In the genomic region with DNA sequence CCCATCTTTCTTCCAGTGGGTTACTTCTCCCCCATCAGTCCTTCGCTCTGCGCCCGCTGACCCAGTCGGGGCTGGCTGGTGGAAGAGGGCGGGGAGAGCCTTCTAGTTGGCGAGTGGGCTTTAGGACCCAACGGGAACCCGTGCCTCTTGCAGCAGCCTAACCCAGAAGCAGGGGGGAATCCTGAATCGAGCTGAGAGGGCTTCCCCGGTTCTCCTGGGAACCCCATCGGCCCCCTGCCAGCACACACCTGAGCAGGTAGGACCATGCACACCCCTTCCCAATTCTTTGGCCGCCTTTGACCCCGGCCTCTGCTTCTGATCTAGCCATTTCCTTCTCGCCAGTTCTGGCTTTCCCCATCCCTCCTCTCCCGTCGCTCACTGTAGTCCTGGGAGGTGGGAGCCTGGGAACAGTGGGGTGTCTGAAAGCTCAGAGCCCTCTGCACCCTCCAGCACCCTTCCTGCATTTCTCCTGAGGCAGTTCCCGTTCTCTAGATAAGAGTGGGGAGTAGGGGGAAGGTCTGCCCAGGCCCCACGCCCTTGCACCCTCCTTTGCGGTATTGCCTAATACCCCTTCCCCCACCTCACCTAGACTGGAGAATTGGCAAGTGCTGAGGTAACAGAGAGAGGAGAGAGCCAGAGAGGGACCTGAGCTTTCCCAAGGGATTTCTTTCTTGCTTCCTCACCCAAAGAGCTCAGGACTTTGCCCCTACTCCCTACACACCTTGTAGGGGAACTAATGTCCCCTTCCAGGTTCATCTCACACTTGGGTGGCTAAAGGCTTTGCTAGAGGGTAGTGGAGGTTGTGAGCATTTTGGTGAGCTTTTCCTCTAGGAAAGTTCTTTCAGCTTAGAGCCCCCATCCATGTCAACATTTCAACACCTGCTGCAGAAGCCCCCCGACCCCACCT, we compare ENCODE assay signal across 8 cellular contexts. TPM values are rescaled to one million over a fixed set of nuclear protein-coding genes. Genes with fewer than 3 reads are reported as not detected.
DNase-seq lines count a peak whose midpoint lies in the region; ATAC-seq, FAIRE-seq and TF ChIP-seq lines count a peak whose summit lies in the region.

RARA (plus strand) TSS at position 150 of the 907 bp plus-strand sequence. CDS start 22,039 bp downstream, outside the sequence.

- H4K20me1 ChIP-seq in HepG2 (ENCODE audit: insufficient read depth, low read length), result no peaks in the 10 kb centered on the region

- TF ChIP-seq EP300 in HepG2 (IDR thresholded peaks at IDR 0.05; ENCODE audit: low read depth in 2 of 2, low read length in 2 of 2) (no peak), HepG2 (CRISPR knock-in tag; IDR thresholded peaks at IDR 0.05; ENCODE audit: borderline replicate concordance) (no peak), stomach (IDR thresholded peaks at IDR 0.05) (no peak)

- CTCF ChIA-PET in HepG2 (lab: Yijun Ruan, JAX; ENCODE audit: low intra/inter-chr PET ratio, low total read pairs), result interaction anchor here (0.6 kb wide), 1 partner anchor 44 kb away, joined by 3 read pairs; no protein-coding TSS in a partner anchor

- H3K4me2 ChIP-seq in HepG2 (ENCODE audit: low read depth, low read length), result peak within 1 kb of the TSS; percentile 93

- FAIRE-seq in HepG2 (lab: Jason Lieb, UNC), result no peak

- peak within 1 kb of the TSS; percentile 61 for H3K9ac ChIP-seq in HepG2 (ENCODE audit: insufficient read depth, low read depth, low read length)

- H3K4me3 ChIP-seq in HepG2 (replicated peaks in 1 of 3; ENCODE audit: insufficient read depth in 1 of 3, low read depth in 2 of 3, low read length in 3 of 3) (peak within 1 kb of the TSS; percentile 78 to 89 (median 88)), stomach (peak within 1 kb of the TSS; percentile 42 to 49 (median 46))

- H3K9me3 ChIP-seq in HepG2 (ENCODE audit: low read length) (no peaks in the 10 kb centered on the region), stomach (no peaks in the 10 kb centered on the region)

- no peak for TF ChIP-seq POLR2A in HepG2 (IDR thresholded peaks at IDR 0.05; ENCODE audit: insufficient read depth in 1 of 2, low read depth in 2 of 2, low read length in 2 of 2)
- no peak for TF ChIP-seq POLR2A in stomach (IDR thresholded peaks at IDR 0.05)

- no peaks in the 10 kb centered on the region; a peak in 1 of 5 replicates for H3K36me3 ChIP-seq in HepG2 (replicated peaks in 1 of 2; ENCODE audit: control insufficient read depth in 1 of 2, insufficient read depth in 2 of 2, low read length in 2 of 2)
- no peaks in the 10 kb centered on the region for H3K36me3 ChIP-seq in stomach

- no peaks in the 10 kb centered on the region for H3K79me2 ChIP-seq in HepG2 (ENCODE audit: insufficient read depth, low read length)

- POLR2A ChIA-PET in HepG2 (lab: Yijun Ruan, JAX), result interaction anchor here (0.9 to 4.1 kb wide), 11 partner anchors 8 to 196 kb away, joined by 3 to 35 read pairs (median 3); no protein-coding TSS in a partner anchor

- intact Hi-C loops in HepG2 (cut with micrococcal nuclease; ENCODE audit: unreplicated experiment) (no loop called here), stomach (cut with DNase I; ENCODE audit: low total_unique reads) (no loop called here)

- ATAC-seq in HepG2 (peak; percentile 74), HG02759 (IDR thresholded peaks at IDR 0.05; ENCODE audit: unreplicated experiment) (no peak)

- no TSS peak for BruUV-seq in HepG2 (replicated peaks; lab: Mats Ljungman, UMichigan)

- H3K27me3 ChIP-seq in HepG2 (ENCODE audit: control insufficient read depth in 1 of 2, insufficient read depth in 2 of 2, low read length in 2 of 2) (no peaks in the 10 kb centered on the region; a peak in 1 of 5 replicates), stomach (no peaks in the 10 kb centered on the region)

- peak within 1 kb of the TSS; percentile 35 for H2AFZ ChIP-seq in HepG2 (ENCODE audit: low read length)

- H3K27ac ChIP-seq in HepG2 (ENCODE audit: extremely low read length, insufficient read depth, low read length) (no peak within 1 kb of the TSS), stomach (peak within 1 kb of the TSS; percentile 61 to 98 (median 71))

- in situ Hi-C loops in HepG2 (cut with HindIII; ENCODE audit: extremely low pct_ligation_motif_present, low pct_unique_long_range_greater_than_20kb), result no loop called here

- H3K4me1 ChIP-seq in HepG2 (ENCODE audit: insufficient read depth, low read length) (peaks cover 76% of the 10 kb centered on the region), stomach (peaks cover 73 to 91% (median 87%) of the 10 kb centered on the region in 4 donors)

- WGBS in HepG2 (ENCODE audit: low lambda C conversion rate), result 2% methylated on average over 15 of the region's 20 CpGs
- WGBS in stomach, 5 donors, result 6 to 11% (median 8%) methylated on average over 17 to 20 of the region's 20 CpGs

- TF ChIP-seq CTCF in HepG2 (CRISPR knock-in tag; IDR thresholded peaks at IDR 0.05) (no peak; the same call in 1 of the 2 replicates), stomach (IDR thresholded peaks at IDR 0.05) (no peak)

- TF ChIP-seq RAD21 in HepG2 (CRISPR knock-in tag; IDR thresholded peaks at IDR 0.05), result peak; percentile 35

- DNase-seq in NCI-H2107 treated with DMSO at 0.1 percent for 48 hours (lab: John Stamatoyannopoulos, UW; ENCODE audit: unreplicated experiment) (peak; percentile 56), NCI-H2107 (lab: John Stamatoyannopoulos, UW) (no peak), NOMO-1 treated with dmso at 0.1 percent for 144 hours (lab: John Stamatoyannopoulos, UW; ENCODE audit: unreplicated experiment) (peak; percentile 24), cerebellum (ENCODE audit: low spot score) (peak; percentile 89), HepG2 (ENCODE audit: low spot score) (peak; percentile 51), stomach (peak; percentile 63)
- DNase-seq in NK-92 treated with Interleukin-12 subunit alpha and Interleukin-12 subunit beta, amount 100 ng/mL, for 24 hours (lab: John Stamatoyannopoulos, UW), result no peak

TF ChIP-seq in HepG2, 621 proteins besides CTCF, POLR2A, EP300 and RAD21 (continues in another document):
- TF ChIP-seq ZNF431 (CRISPR knock-in tag; IDR thresholded peaks at IDR 0.05; ENCODE audit: borderline replicate concordance, low read depth), result no peak
- TF ChIP-seq ZBTB3 (CRISPR knock-in tag; IDR thresholded peaks at IDR 0.05; ENCODE audit: borderline replicate concordance, low read depth), result no peak
- TF ChIP-seq AGO1 (IDR thresholded peaks at IDR 0.05; ENCODE audit: low read depth, low read length, poor library complexity, severe bottlenecking), result peak; percentile 41
- TF ChIP-seq ZNF292 (CRISPR knock-in tag; IDR thresholded peaks at IDR 0.05; ENCODE audit: borderline replicate concordance, low read depth), result peak; percentile 77
- TF ChIP-seq CEBPB (IDR thresholded peaks at IDR 0.05; ENCODE audit: borderline replicate concordance, low read depth, low read length), result peak; percentile 89
- no peak for TF ChIP-seq ZNF546 (CRISPR knock-in tag; conservative IDR thresholded peaks at IDR 0.05)
- 0 out of 2 replicates have a peak, but pooled peaks have one; percentile 53 for TF ChIP-seq CENPT (CRISPR knock-in tag; IDR thresholded peaks at IDR 0.05; ENCODE audit: low read depth)
- TF ChIP-seq NFE2L1 (CRISPR knock-in tag; IDR thresholded peaks at IDR 0.05; ENCODE audit: borderline replicate concordance), result no peak
- TF ChIP-seq ZNF547 (CRISPR knock-in tag; IDR thresholded peaks at IDR 0.05), result peak; percentile 24
- peak; percentile 48; the same call in 1 of the 2 replicates for TF ChIP-seq RFXAP (CRISPR knock-in tag; IDR thresholded peaks at IDR 0.05; ENCODE audit: borderline replicate concordance)
- TF ChIP-seq, protein P1, sequence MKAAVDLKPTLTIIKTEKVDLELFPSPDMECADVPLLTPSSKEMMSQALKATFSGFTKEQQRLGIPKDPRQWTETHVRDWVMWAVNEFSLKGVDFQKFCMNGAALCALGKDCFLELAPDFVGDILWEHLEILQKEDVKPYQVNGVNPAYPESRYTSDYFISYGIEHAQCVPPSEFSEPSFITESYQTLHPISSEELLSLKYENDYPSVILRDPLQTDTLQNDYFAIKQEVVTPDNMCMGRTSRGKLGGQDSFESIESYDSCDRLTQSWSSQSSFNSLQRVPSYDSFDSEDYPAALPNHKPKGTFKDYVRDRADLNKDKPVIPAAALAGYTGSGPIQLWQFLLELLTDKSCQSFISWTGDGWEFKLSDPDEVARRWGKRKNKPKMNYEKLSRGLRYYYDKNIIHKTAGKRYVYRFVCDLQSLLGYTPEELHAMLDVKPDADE (CRISPR knock-in tag; IDR thresholded peaks at IDR 0.05), result no peak
- TF ChIP-seq RXRA (CRISPR knock-in tag; IDR thresholded peaks at IDR 0.05), result peak; percentile 56; the same call in 1 of the 2 replicates

RNA-seq across cellular contexts. Expression of gene RARA, which starts in this region (rescaled TPM):
- total RNA-seq in cerebellum (4.9 TPM), HepG2 (2016; rRNA removed; fragmentation: Illumina TruSeq; extraction: Trizol) (8.6 and 8.9 TPM in 2 replicates), stomach (10 to 100 TPM; 14.3 to 40.8 (median 24.6) TPM)
- total RNA-seq in HepG2 (2016; cell fraction: cytosol; rRNA removed; fragmentation: Illumina TruSeq; extraction: Trizol; ENCODE audit: low read depth), result 3.2 and 3.7 TPM in 2 replicates
- total RNA-seq in HepG2 (2016; cell fraction: insoluble cytoplasmic fraction; rRNA removed; fragmentation: Illumina TruSeq; extraction: Trizol), result 6.7 and 9.5 TPM in 2 replicates
- total RNA-seq in HepG2 (2016; cell fraction: membrane; rRNA removed; fragmentation: Illumina TruSeq; extraction: Trizol), result 8.2 and 11.1 TPM in 2 replicates
- total RNA-seq in HepG2 (2016; cell fraction: nucleus; rRNA removed; fragmentation: Illumina TruSeq; extraction: Trizol), result 6.0 and 7.0 TPM in 2 replicates
- polyA plus RNA-seq in HepG2 (2011; rRNA removed) (6.0 and 6.4 TPM in 2 replicates), stomach (10 to 100 TPM; 11.2 to 20.0 (median 17.1) TPM)
- polyA plus RNA-seq in HepG2 (2011; cell fraction: cytosol; rRNA removed), result 2.2 and 3.8 TPM in 2 replicates
- polyA plus RNA-seq in HepG2 (2011; cell fraction: nucleus; rRNA removed), result 13.2 and 13.3 TPM in 2 replicates
- polyA plus RNA-seq in HepG2 (2012), result 15.4 and 16.1 TPM in 2 replicates
- polyA plus RNA-seq in HepG2 (2016; cell fraction: cytosol; fragmentation: Illumina TruSeq; extraction: Trizol; ENCODE audit: low read depth), result 3.8 and 5.4 TPM in 2 replicates
- 12.7 and 17.8 TPM in 2 replicates for polyA plus RNA-seq in HepG2 (2016; cell fraction: insoluble cytoplasmic fraction; fragmentation: Illumina TruSeq; extraction: Trizol; ENCODE audit: low read depth)
- polyA plus RNA-seq in HepG2 (2016; cell fraction: membrane; fragmentation: Illumina TruSeq; extraction: Trizol; ENCODE audit: low read depth), result 9.6 and 13.8 TPM in 2 replicates
- polyA plus RNA-seq in HepG2 (2016; cell fraction: nucleus; fragmentation: Illumina TruSeq; extraction: Trizol; ENCODE audit: insufficient read depth, low read depth), result 19.0 and 19.4 TPM in 2 replicates
- polyA minus RNA-seq in HepG2 (2011; rRNA and poly(A)+ RNA removed; ENCODE audit: low replicate concordance), result 6.4 and 11.7 TPM in 2 replicates
- polyA minus RNA-seq in HepG2 (2011; cell fraction: cytosol; rRNA and poly(A)+ RNA removed), result 6.7 and 8.2 TPM in 2 replicates
- polyA minus RNA-seq in HepG2 (2011; cell fraction: nucleus; rRNA and poly(A)+ RNA removed), result 5.2 and 6.7 TPM in 2 replicates

Comparison
In these comparisons a context has a peak if more than half of its experiments do, and no peak if none do; other contexts are left out.
1. DNase-seq: peak in NCI-H2107 treated with DMSO at 0.1 percent for 48 hours (single experiment), NOMO-1 treated with dmso at 0.1 percent for 144 hours (single experiment), cerebellum (single experiment), HepG2 (single experiment) and stomach (single experiment); none in NCI-H2107 (single experiment) and NK-92 treated with Interleukin-12 subunit alpha and Interleukin-12 subunit beta, amount 100 ng/mL, for 24 hours (single experiment).